Comparison of ENCODE assay signal across 16 cellular contexts in the genomic region with DNA sequence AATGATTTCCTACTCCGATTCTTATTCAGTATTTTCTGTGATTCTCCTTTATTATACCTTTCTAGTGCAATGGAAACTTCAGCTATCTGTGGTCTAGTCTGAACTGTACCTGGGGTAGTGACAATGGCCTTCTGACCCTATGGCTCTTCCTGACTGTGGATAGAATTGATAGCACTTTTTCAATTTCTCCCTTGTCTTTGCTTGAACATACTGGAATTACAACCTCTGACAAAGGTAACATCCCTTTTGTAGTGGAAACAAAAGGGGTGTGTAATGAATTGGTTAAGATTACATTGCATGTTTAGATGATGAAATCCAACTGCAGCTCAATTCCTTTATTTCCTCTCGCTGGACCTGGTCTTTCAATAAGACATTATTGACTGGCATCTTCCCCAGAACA.
"Had no signal": no experiment of that assay in that cellular context is flagged by ENCODE, and none has a peak within 500 bp of the region (broad histone marks: within the 10 kb centered on the region; RNA-seq: fewer than 3 reads in every experiment).

No MANE protein-coding gene starts in this region.

- H3K27ac ChIP-seq: coronary artery, gastrocnemius medialis, left ventricle myocardium inferior, lower lobe of right lung, ovary, thyroid gland had no signal

- ATAC-seq: esophagus mucosa; gastrocnemius medialis; left cardiac atrium; lower lobe of right lung; natural killer cell; right cardiac atrium; stimulated activated memory B cell treated with anti-CD40 and anti-IgM and Interleukin-4, amounts not matched to agents 10 μg/mL and 1 μg/mL and 100 μg/mL, for 72 hours had no signal

- DNase-seq: effector CD8-positive, alpha-beta T cell; gastrocnemius medialis; left cardiac atrium; left ventricle myocardium inferior; lower lobe of right lung; natural killer cell; nucleus accumbens; ovary; right cardiac atrium; small intestine; stimulated activated CD4-positive, alpha-beta T cell treated with anti-CD3 and anti-CD28 coated beads, Interleukin-12 subunit alpha, Interleukin-12 subunit beta, amount 100 ng/mL, for 4 hours; stimulated activated CD4-positive, alpha-beta T cell treated with anti-CD3 and anti-CD28 coated beads, Interleukin-4, amount 100 ng/mL, for 1 hour; thyroid gland had no signal
